In genomic region chr3:28124882-28125281, GRCh38 we compare ENCODE assay signal across 1 cellular context.
TF ChIP-seq lines count a peak whose summit lies in the region.

No MANE protein-coding gene starts in this region.

TF ChIP-seq in H1, 55 proteins besides CTCF, POLR2A, EP300 and RAD21:
- TF ChIP-seq BRCA1 (IDR thresholded peaks at IDR 0.05; ENCODE audit: low read depth, low read length): no peak
- TF ChIP-seq CTBP2 (IDR thresholded peaks at IDR 0.05; ENCODE audit: borderline replicate concordance, insufficient read depth, insufficient read length, low read length): no peak
- TF ChIP-seq RNF2 (IDR thresholded peaks at IDR 0.05; ENCODE audit: borderline replicate concordance, low read depth, low read length, missing control alignments, poor library complexity, severe bottlenecking): no peak
- TF ChIP-seq HDAC6 (IDR thresholded peaks at IDR 0.05; ENCODE audit: low read depth, low read length): no peak
- no peak for TF ChIP-seq RBBP5 (IDR thresholded peaks at IDR 0.05; ENCODE audit: borderline replicate concordance, low read depth, low read length)
- TF ChIP-seq ASH2L (IDR thresholded peaks at IDR 0.05; ENCODE audit: low read length): no peak
- TF ChIP-seq CBX8 (IDR thresholded peaks at IDR 0.05; ENCODE audit: borderline replicate concordance, low read depth, low read length): no peak
- TF ChIP-seq, protein P1, sequence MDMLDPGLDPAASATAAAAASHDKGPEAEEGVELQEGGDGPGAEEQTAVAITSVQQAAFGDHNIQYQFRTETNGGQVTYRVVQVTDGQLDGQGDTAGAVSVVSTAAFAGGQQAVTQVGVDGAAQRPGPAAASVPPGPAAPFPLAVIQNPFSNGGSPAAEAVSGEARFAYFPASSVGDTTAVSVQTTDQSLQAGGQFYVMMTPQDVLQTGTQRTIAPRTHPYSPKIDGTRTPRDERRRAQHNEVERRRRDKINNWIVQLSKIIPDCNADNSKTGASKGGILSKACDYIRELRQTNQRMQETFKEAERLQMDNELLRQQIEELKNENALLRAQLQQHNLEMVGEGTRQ (IDR thresholded peaks at IDR 0.05; ENCODE audit: low read length): no peak
- no peak for TF ChIP-seq TCF12 (IDR thresholded peaks at IDR 0.05; ENCODE audit: low read depth, low read length)
- no peak for TF ChIP-seq RXRA (IDR thresholded peaks at IDR 0.05; ENCODE audit: insufficient read depth, low read depth, low read length)
- TF ChIP-seq SIN3A (conservative IDR thresholded peaks at IDR 0.05 in 1 of 2, IDR thresholded peaks at IDR 0.05 in 1 of 2; ENCODE audit: low read depth in 1 of 2, low read length in 2 of 2): no peak
- TF ChIP-seq ZNF274 (IDR thresholded peaks at IDR 0.05; ENCODE audit: borderline replicate concordance, extremely low read depth, low read length): no peak
